Comparison of ENCODE assay signal across 24 cellular contexts in the genomic region with DNA sequence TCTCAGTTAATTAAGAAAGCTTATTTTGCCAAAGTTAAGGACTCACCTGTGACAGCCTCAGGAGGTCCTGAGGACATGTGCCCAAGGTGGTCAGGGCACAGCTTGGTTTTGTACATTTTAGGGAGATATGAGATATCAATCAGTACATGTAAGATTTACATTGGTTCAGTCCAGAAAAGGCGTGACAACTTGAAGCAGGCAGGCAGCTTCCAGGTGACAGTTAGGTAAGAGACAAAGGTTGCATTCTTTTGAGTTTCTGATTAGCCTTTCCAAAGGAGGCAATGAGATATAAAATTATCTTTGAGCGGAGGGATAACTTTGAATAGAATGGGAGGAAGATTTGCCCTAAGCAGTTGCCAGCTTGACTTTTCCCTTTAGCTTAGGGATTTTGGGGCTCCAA. TPM values are rescaled to one million over a fixed set of nuclear protein-coding genes. Genes with fewer than 3 reads are reported as not detected.
"Had no signal": no experiment of that assay in that cellular context is flagged by ENCODE, and none has a peak within 500 bp of the region (broad histone marks: within the 10 kb centered on the region; RNA-seq: fewer than 3 reads in every experiment).

No MANE protein-coding gene starts in this region.

- ATAC-seq: heart right ventricle; natural killer cell; psoas muscle; right cardiac atrium; stimulated activated naive B cell treated with anti-CD40 and anti-IgM and Interleukin-4, amounts not matched to agents 10 μg/mL and 1 μg/mL and 100 μg/mL, for 72 hours had no signal

- H3K4me3 Mint-ChIP-seq: immature natural killer cell; natural killer cell; stimulated activated naive B cell treated with anti-CD40 and anti-IgM and Interleukin-4, amounts not matched to agents 10 μg/mL and 1 μg/mL and 100 μg/mL, for 72 hours; stimulated activated naive CD8-positive, alpha-beta T cell treated with anti-CD3 and anti-CD28 coated beads, Interleukin-15, Interleukin-2, amounts not matched to agents 100 ng/mL and 50 ng/mL, for 24 hours had no signal

- H3K9me3 ChIP-seq: ovary, psoas muscle, transverse colon had no signal

- H3K27me3 Mint-ChIP-seq: stimulated activated naive CD8-positive, alpha-beta T cell treated with anti-CD3 and anti-CD28 coated beads, Interleukin-15, Interleukin-2, amounts not matched to agents 100 ng/mL and 50 ng/mL, for 24 hours had no signal

- H3K4me3 ChIP-seq: coronary artery, esophagus muscularis mucosa, heart right ventricle, ovary, psoas muscle, skin epidermis, suprapubic skin, transverse colon had no signal

- H3K27ac ChIP-seq: coronary artery, esophagus muscularis mucosa, heart right ventricle, ovary, psoas muscle, skin epidermis, suprapubic skin, transverse colon had no signal

- H3K4me1 Mint-ChIP-seq: immature natural killer cell; natural killer cell; stimulated activated naive B cell treated with anti-CD40 and anti-IgM and Interleukin-4, amounts not matched to agents 10 μg/mL and 1 μg/mL and 100 μg/mL, for 72 hours had no signal

- H3K36me3 Mint-ChIP-seq: natural killer cell; stimulated activated naive B cell treated with anti-CD40 and anti-IgM and Interleukin-4, amounts not matched to agents 10 μg/mL and 1 μg/mL and 100 μg/mL, for 72 hours had no signal

- H3K4me1 ChIP-seq: esophagus muscularis mucosa, heart right ventricle, psoas muscle, suprapubic skin had no signal

- H3K27ac Mint-ChIP-seq: immature natural killer cell; natural killer cell; stimulated activated naive B cell treated with anti-CD40 and anti-IgM and Interleukin-4, amounts not matched to agents 10 μg/mL and 1 μg/mL and 100 μg/mL, for 72 hours; stimulated activated naive CD8-positive, alpha-beta T cell treated with anti-CD3 and anti-CD28 coated beads, Interleukin-15, Interleukin-2, amounts not matched to agents 100 ng/mL and 50 ng/mL, for 24 hours had no signal

- H3K9me3 Mint-ChIP-seq: stimulated activated naive CD8-positive, alpha-beta T cell treated with anti-CD3 and anti-CD28 coated beads, Interleukin-15, Interleukin-2, amounts not matched to agents 100 ng/mL and 50 ng/mL, for 24 hours had no signal

- DNase-seq: dermis blood vessel endothelial cell; effector memory CD4-positive, alpha-beta T cell; glutamatergic neuron; heart right ventricle; hippocampal formation; immature natural killer cell; islet precursor cell; kidney glomerular epithelial cell; mammary epithelial cell; natural killer cell; occipital lobe; ovary; posterior cingulate gyrus; psoas muscle; right cardiac atrium; stimulated activated CD4-positive, alpha-beta T cell treated with anti-CD3 and anti-CD28 coated beads, Interleukin-15, amount 100 ng/mL, for 24 hours; stimulated activated CD4-positive, alpha-beta T cell treated with anti-CD3 and anti-CD28 coated beads, Interleukin-2, amount 100 ng/mL, for 48 hours; stimulated activated naive B cell treated with anti-CD40 and anti-IgM and Interleukin-4, amounts not matched to agents 10 μg/mL and 1 μg/mL and 100 μg/mL, for 72 hours; transverse colon had no signal

- H3K27me3 ChIP-seq: esophagus muscularis mucosa, heart right ventricle, ovary, suprapubic skin, transverse colon had no signal

- H3K36me3 ChIP-seq: esophagus muscularis mucosa, ovary, suprapubic skin had no signal

RNA-seq across cellular contexts. Expression of gene SLC1A1, which starts 47.8 kb away (rescaled TPM):
- total RNA-seq: natural killer cell had no signal
